In the genomic region with DNA sequence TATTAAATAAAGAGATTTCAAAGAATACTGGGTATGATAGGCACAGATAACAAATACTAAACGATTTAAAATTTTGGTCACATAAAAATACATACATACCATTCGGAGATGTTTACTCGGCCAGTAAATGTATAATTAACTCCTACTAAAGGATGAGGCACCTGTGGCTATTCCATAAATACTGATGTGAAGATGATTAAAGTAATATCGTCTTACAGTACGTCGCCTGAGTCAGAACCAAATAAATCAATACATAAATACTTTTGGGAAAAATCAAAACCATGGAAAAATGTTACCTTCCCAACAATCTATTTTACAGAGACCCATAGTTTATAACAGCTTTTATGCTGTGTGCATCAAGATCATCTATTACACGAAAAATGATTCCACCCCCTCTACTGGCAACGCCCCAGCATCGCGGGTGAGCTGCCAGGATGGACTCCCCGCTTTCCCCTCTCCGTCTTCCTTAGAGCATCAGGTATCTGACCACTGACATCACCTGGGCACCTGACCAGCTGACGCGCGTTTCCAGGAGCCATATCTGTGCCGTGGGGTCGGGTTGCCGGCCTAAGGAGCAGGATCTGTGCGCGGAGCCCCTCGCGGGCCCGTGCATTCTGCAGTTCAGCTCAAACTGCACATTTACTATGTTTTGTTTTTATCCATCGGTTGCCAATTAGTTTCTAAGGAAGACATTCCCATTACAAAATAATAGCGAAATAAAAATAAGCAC, we compare ENCODE assay signal across 8 cellular contexts. TPM values are rescaled to one million over a fixed set of nuclear protein-coding genes. Genes with fewer than 3 reads are reported as not detected.
DNase-seq lines count a peak whose midpoint lies in the region; ATAC-seq, FAIRE-seq and TF ChIP-seq lines count a peak whose summit lies in the region.

No MANE protein-coding gene starts in this region.

- H3K27ac Mint-ChIP-seq in central memory CD8-positive, alpha-beta T cell (ENCODE audit: low read depth) = peak overlapping the region; percentile 73

- H3K27me3 Mint-ChIP-seq in central memory CD8-positive, alpha-beta T cell = no peaks in the 10 kb centered on the region

- FAIRE-seq in kidney (lab: Jason Lieb, UNC) = no peak

- peak overlapping the region; percentile 67 to 75 for H3K27ac ChIP-seq in kidney (ENCODE audit: low read depth in 2 of 2, low read length in 2 of 2)

- peaks cover 2 to 3% of the 10 kb centered on the region in 2 donors for H3K4me1 ChIP-seq in kidney (ENCODE audit: control insufficient read depth in 1 of 2, insufficient read depth in 1 of 2, low read depth in 1 of 2, low read length in 2 of 2)

- H3K4me3 Mint-ChIP-seq in central memory CD8-positive, alpha-beta T cell = peak overlapping the region; percentile 85

- peak; percentile 30 for TF ChIP-seq CTCF in kidney (IDR thresholded peaks at IDR 0.05; ENCODE audit: borderline replicate concordance, extremely low read depth, insufficient read depth)

- intact Hi-C loops in kidney (cut with DNase I) = no loop called here

- peaks cover 2% of the 10 kb centered on the region for H3K36me3 Mint-ChIP-seq in central memory CD8-positive, alpha-beta T cell (ENCODE audit: insufficient read depth)

- H3K36me3 ChIP-seq in kidney (ENCODE audit: control insufficient read depth in 1 of 2, insufficient read depth in 2 of 2, low read length in 2 of 2) = no peaks in the 10 kb centered on the region

- H3K9me3 Mint-ChIP-seq in central memory CD8-positive, alpha-beta T cell = no peaks in the 10 kb centered on the region

- ATAC-seq in GM18870 (IDR thresholded peaks at IDR 0.05; ENCODE audit: unreplicated experiment) (peak; percentile 54), HG03159 (IDR thresholded peaks at IDR 0.05; ENCODE audit: unreplicated experiment) (peak; percentile 57)
- peak; percentile 72 for ATAC-seq in central memory CD8-positive, alpha-beta T cell (replicated peaks; ENCODE audit: extremely low read depth, poor library complexity, severe bottlenecking)

- DNase-seq in AG08395 (ENCODE audit: low spot score) (peak; percentile 40), NCI-H2227 (lab: John Stamatoyannopoulos, UW; ENCODE audit: unreplicated experiment) (peak; percentile 92), kidney (peak; percentile 88)
- DNase-seq in activated CD4-positive, CD25-positive, alpha-beta regulatory T cell (lab: John Stamatoyannopoulos, UW) = peak; percentile 3 to 30 (median 21)
- peak; percentile 26 to 27 for DNase-seq in central memory CD8-positive, alpha-beta T cell (ENCODE audit: low spot score in 2 of 2)
- DNase-seq in stimulated activated CD4-positive, alpha-beta T cell treated with anti-CD3 and anti-CD28 coated beads, Interleukin-1b, Interleukin-23, amount 100 ng/mL, for 4 hours (ENCODE audit: low read depth in 2 of 2) = peak; percentile 43 to 55

- H3K9ac ChIP-seq in kidney (ENCODE audit: low read length in 2 of 2) = peak overlapping the region; percentile 55 to 80

- H3K4me3 ChIP-seq in kidney (ENCODE audit: low read length in 2 of 2) = peak overlapping the region; percentile 87 to 95

- peaks cover 13% of the 10 kb centered on the region for H3K4me1 Mint-ChIP-seq in central memory CD8-positive, alpha-beta T cell

- H3K9me3 ChIP-seq in kidney (ENCODE audit: control insufficient read depth in 1 of 2, low read length in 2 of 2) = no peaks in the 10 kb centered on the region

RNA-seq across cellular contexts. Expression of a gene that starts 1.0 kb away (rescaled TPM):
- 9.9 TPM for total RNA-seq in kidney
- 1.5 TPM for polyA plus RNA-seq in kidney (ENCODE audit: insufficient read depth, low read depth, low replicate concordance)

RNA-seq across cellular contexts. Expression of a gene that starts 40.9 kb away (rescaled TPM):
- 37.8 TPM for total RNA-seq in kidney
- 55.0 TPM for polyA plus RNA-seq in kidney (ENCODE audit: insufficient read depth, low read depth, low replicate concordance)

RNA-seq across cellular contexts. Expression of a gene that starts 41.5 kb away (rescaled TPM):
- total RNA-seq in kidney = 12.6 TPM
- 2.7 TPM for polyA plus RNA-seq in kidney (ENCODE audit: insufficient read depth, low read depth, low replicate concordance)

Comparison
In these comparisons a context has a peak if more than half of its experiments do, and no peak if none do; other contexts are left out.
1. Peak in every context shown above with its lines: DNase-seq, ATAC-seq, H3K4me3 ChIP-seq and H3K27ac ChIP-seq.
2. DNase-seq: peak in every context shown above with its lines; median percentile 92 in NCI-H2227; 88 in kidney; 49 in stimulated activated CD4-positive, alpha-beta T cell treated with anti-CD3 and anti-CD28 coated beads, Interleukin-1b, Interleukin-23, amount 100 ng/mL, for 4 hours; 40 in AG08395; 26 in central memory CD8-positive, alpha-beta T cell; 21 in activated CD4-positive, CD25-positive, alpha-beta regulatory T cell.